Comparison of ENCODE assay signal across 8 cellular contexts in the genomic region with DNA sequence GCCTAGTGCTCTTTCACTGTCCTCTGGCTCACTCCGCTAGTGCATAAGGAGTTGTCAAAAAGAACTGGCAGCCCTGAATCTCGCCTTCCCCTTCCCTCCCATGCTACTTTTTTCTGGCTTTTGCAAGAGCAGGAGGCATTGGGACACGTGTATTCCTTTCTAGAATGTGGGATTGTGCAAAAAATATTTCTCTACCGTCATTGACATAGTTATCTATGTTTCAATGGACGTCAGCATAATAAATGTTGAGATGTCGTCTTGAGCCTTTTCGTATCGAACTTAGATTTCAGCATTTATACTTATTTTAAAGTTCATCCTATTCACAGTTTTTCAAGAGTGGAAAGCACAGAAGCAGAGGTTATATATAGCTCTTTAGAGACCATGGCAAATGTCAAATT. TPM values are rescaled to one million over a fixed set of nuclear protein-coding genes. Genes with fewer than 3 reads are reported as not detected.
DNase-seq lines count a peak whose midpoint lies in the region; ATAC-seq and TF ChIP-seq lines count a peak whose summit lies in the region.

No MANE protein-coding gene starts in this region.

- TF ChIP-seq CTCF in brain microvascular endothelial cell (IDR thresholded peaks at IDR 0.05; ENCODE audit: low read depth, low read length, missing control alignments) (no peak), type B pancreatic cell (conservative IDR thresholded peaks at IDR 0.05) (no peak)

- H3K4me1 ChIP-seq in mesenchymal stem cell (ENCODE audit: control insufficient read depth, insufficient read depth, low read depth, low read length), result peaks cover 1% of the 10 kb centered on the region

- H2BK5ac ChIP-seq in mesenchymal stem cell (ENCODE audit: low read depth, low read length, poor library complexity, severe bottlenecking), result no peak overlapping the region

- H3K9me3 ChIP-seq in mesenchymal stem cell (ENCODE audit: control insufficient read depth, low read length), result no peaks in the 10 kb centered on the region

- H3K4ac ChIP-seq in mesenchymal stem cell (ENCODE audit: low read depth in 1 of 2, low read length in 2 of 2), result no peak overlapping the region

- no peak for ATAC-seq in GM18861 (IDR thresholded peaks at IDR 0.05; ENCODE audit: unreplicated experiment)
- ATAC-seq in GM19035 (IDR thresholded peaks at IDR 0.05; ENCODE audit: unreplicated experiment), result no peak

- peaks cover 33% of the 10 kb centered on the region for H3K4me1 Mint-ChIP-seq in activated naive CD4-positive, alpha-beta T cell treated with anti-CD3 and anti-CD28 coated beads, Interleukin-2, amount 10 ng/mL, durations not matched to agents 7 days and 5 days
- peaks cover 15% of the 10 kb centered on the region for H3K4me1 Mint-ChIP-seq in type B pancreatic cell (ENCODE audit: unreplicated experiment)

- H3K27me3 ChIP-seq in brain microvascular endothelial cell (replicated peaks) (no peaks in the 10 kb centered on the region), mesenchymal stem cell (ENCODE audit: control insufficient read depth in 1 of 2, insufficient read depth in 1 of 2, low read length in 2 of 2) (no peaks in the 10 kb centered on the region)

- peaks cover 17% of the 10 kb centered on the region for H3K27me3 Mint-ChIP-seq in activated naive CD4-positive, alpha-beta T cell treated with anti-CD3 and anti-CD28 coated beads, Interleukin-2, amount 10 ng/mL, durations not matched to agents 7 days and 5 days
- no peaks in the 10 kb centered on the region for H3K27me3 Mint-ChIP-seq in type B pancreatic cell

- peaks cover 6% of the 10 kb centered on the region for H3K79me1 ChIP-seq in mesenchymal stem cell (replicated peaks; ENCODE audit: low read length, poor library complexity, severe bottlenecking)

- H2AK5ac ChIP-seq in mesenchymal stem cell (ENCODE audit: low read length, severe bottlenecking), result no peak overlapping the region

- no peak overlapping the region for H3K14ac ChIP-seq in mesenchymal stem cell (ENCODE audit: low read length in 2 of 2)

- peaks cover 27% of the 10 kb centered on the region for H3K36me3 Mint-ChIP-seq in activated naive CD4-positive, alpha-beta T cell treated with anti-CD3 and anti-CD28 coated beads, Interleukin-2, amount 10 ng/mL, durations not matched to agents 7 days and 5 days
- peaks cover 13% of the 10 kb centered on the region for H3K36me3 Mint-ChIP-seq in type B pancreatic cell

- peak overlapping the region; percentile 89 for H3K4me3 Mint-ChIP-seq in activated naive CD4-positive, alpha-beta T cell treated with anti-CD3 and anti-CD28 coated beads, Interleukin-2, amount 10 ng/mL, durations not matched to agents 7 days and 5 days
- H3K4me3 Mint-ChIP-seq in type B pancreatic cell, result peak overlapping the region; percentile 98

- no peak overlapping the region for H3K23ac ChIP-seq in mesenchymal stem cell (ENCODE audit: low read length in 2 of 2)

- no peak overlapping the region for H2BK15ac ChIP-seq in mesenchymal stem cell (ENCODE audit: low read depth, poor library complexity, severe bottlenecking)

- peak overlapping the region; percentile 64 for H3K4me2 ChIP-seq in mesenchymal stem cell (ENCODE audit: low read length, poor library complexity, severe bottlenecking)

- no peak overlapping the region for H2AFZ ChIP-seq in mesenchymal stem cell (ENCODE audit: low read depth, low read length)

- H3K9me3 Mint-ChIP-seq in activated naive CD4-positive, alpha-beta T cell treated with anti-CD3 and anti-CD28 coated beads, Interleukin-2, amount 10 ng/mL, durations not matched to agents 7 days and 5 days, result no peaks in the 10 kb centered on the region
- H3K9me3 Mint-ChIP-seq in type B pancreatic cell, result no peaks in the 10 kb centered on the region

- H3K36me3 ChIP-seq in brain microvascular endothelial cell (replicated peaks) (peaks cover 13% of the 10 kb centered on the region), mesenchymal stem cell (ENCODE audit: control insufficient read depth in 1 of 2, insufficient read depth in 2 of 2, low read depth in 1 of 2, low read length in 2 of 2) (peaks cover 6 to 32% of the 10 kb centered on the region in 2 experiments)

- peak overlapping the region; percentile 97 for H3K9ac ChIP-seq in mesenchymal stem cell (ENCODE audit: low read length)

- WGBS in mesenchymal stem cell, result 69% methylated on average over 6 of the region's 8 CpGs

- peak overlapping the region in 1 of 2 experiments; percentile 31 for H3K18ac ChIP-seq in mesenchymal stem cell (ENCODE audit: low read depth in 1 of 2, low read length in 2 of 2)

- H2BK120ac ChIP-seq in mesenchymal stem cell (ENCODE audit: low read depth, low read length), result no peak overlapping the region

- DNase-seq in activated naive CD4-positive, alpha-beta T cell treated with anti-CD3 and anti-CD28 coated beads, Interleukin-2, amount 10 ng/mL, durations not matched to agents 7 days and 5 days, result no peak
- no peak for DNase-seq in activated naive CD4-positive, alpha-beta T cell treated with anti-CD3 and anti-CD28 coated beads, Interleukin-2, amount 50 U/mL, for 16 hours
- DNase-seq in brain microvascular endothelial cell (no peak), mesenchymal stem cell (no peak), type B pancreatic cell (ENCODE audit: extremely low spot score, unreplicated experiment) (no peak), ACHN (no peak)

- H3K4me3 ChIP-seq in brain microvascular endothelial cell (ENCODE audit: low read depth, low read length) (peak overlapping the region; percentile 88), mesenchymal stem cell (ENCODE audit: insufficient read depth in 1 of 2, low read depth in 1 of 2, low read length in 2 of 2) (peak overlapping the region; percentile 81 to 95)

- peak overlapping the region; percentile 96 for H3K27ac Mint-ChIP-seq in activated naive CD4-positive, alpha-beta T cell treated with anti-CD3 and anti-CD28 coated beads, Interleukin-2, amount 10 ng/mL, durations not matched to agents 7 days and 5 days
- peak overlapping the region; percentile 99 for H3K27ac Mint-ChIP-seq in type B pancreatic cell

- H3K27ac ChIP-seq in brain microvascular endothelial cell (peak overlapping the region; percentile 98), mesenchymal stem cell (ENCODE audit: low read length, poor library complexity, severe bottlenecking) (no peak overlapping the region)

- CTCF ChIA-PET in activated naive CD4-positive, alpha-beta T cell treated with anti-CD3 and anti-CD28 coated beads, Interleukin-2, amount 10 ng/mL, durations not matched to agents 7 days and 5 days (lab: Charles Lee), result no interaction called here

- in situ Hi-C loops in brain microvascular endothelial cell (cut with HindIII; ENCODE audit: low pct_ligation_motif_present, low sequenced_read_pairs) (no loop called here), ACHN (cut with HindIII; ENCODE audit: low pct_ligation_motif_present, low pct_unique_long_range_greater_than_20kb, low sequenced_read_pairs) (no loop called here)

- H4K91ac ChIP-seq in mesenchymal stem cell (ENCODE audit: low read length), result peak overlapping the region; percentile 67

- peak overlapping the region in 1 of 2 experiments; percentile 51 for H2BK12ac ChIP-seq in mesenchymal stem cell (ENCODE audit: low read length in 2 of 2)

- peak overlapping the region; percentile 30 for H4K8ac ChIP-seq in mesenchymal stem cell (ENCODE audit: low read length)

RNA-seq across cellular contexts. Expression of gene ING3, which starts 0.7 kb away (rescaled TPM):
- polyA plus RNA-seq in mesenchymal stem cell (2013, experiment 1 of 2), result 11.6 TPM
- 12.4 TPM for polyA plus RNA-seq in mesenchymal stem cell (2013, experiment 2 of 2)
- total RNA-seq in type B pancreatic cell (ENCODE audit: low replicate concordance), result 14.5 and 20.7 TPM in 2 replicates

RNA-seq across cellular contexts. Expression of gene CPED1, which starts 37.2 kb away (rescaled TPM):
- polyA plus RNA-seq in mesenchymal stem cell (2013, experiment 1 of 2), result 39.3 TPM
- 41.4 TPM for polyA plus RNA-seq in mesenchymal stem cell (2013, experiment 2 of 2)
- 0.88 and 45.4 TPM in 2 replicates for total RNA-seq in type B pancreatic cell (ENCODE audit: low replicate concordance)
